In the genomic region with DNA sequence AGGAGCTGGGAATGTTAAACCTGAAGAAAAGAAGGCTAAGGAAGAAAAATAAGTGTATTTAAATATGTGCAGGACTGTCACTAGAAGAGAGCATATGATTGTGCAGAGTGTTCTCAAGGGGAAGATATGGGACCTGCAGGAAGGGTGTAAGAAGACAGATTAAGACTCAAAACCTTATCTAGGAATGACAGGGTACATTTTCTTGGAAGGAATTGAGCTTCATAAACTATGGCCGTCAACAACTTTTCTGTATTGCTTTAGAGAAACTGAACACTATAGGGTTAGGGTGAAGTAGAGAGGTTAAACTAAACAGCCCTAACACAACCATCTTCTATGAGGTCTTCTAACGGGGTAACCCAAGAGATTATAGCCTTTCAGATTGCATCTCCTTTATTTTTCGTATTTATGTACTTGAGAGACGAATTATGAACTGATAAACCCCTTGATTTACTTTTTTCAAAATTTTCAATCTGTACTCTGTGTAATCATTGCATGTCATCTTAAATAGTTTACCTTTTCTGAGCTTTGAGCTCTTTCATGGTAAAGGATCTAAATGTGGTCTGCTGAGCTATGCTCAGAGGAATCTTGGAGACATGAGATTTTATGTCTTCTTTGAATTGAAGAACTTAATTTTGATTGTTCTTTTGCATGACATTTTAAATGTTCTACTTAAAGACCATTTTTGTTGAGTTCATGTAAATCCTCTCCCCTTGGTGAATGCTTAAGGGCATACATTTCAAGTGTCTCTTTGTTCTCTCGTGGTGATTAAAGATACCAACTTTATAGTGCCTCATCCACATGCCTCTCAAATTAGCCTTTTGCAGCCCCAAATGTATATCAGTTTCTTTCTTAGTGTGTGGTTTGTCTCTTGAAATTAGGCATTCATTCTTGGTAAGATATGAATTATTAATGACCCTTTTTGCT, we compare ENCODE assay signal across 1 cellular context.
A peak's percentile ranks its signal among the peaks of the same experiment; 100 is the strongest.
TF ChIP-seq lines count a peak whose summit lies in the region.

No MANE protein-coding gene starts in this region.

TF ChIP-seq in K562, 482 proteins besides CTCF, POLR2A, EP300 and RAD21 (continued from another document and continues in another):
- TF ChIP-seq ATF1 (CRISPR knock-in tag; IDR thresholded peaks at IDR 0.05): no peak
- TF ChIP-seq ATF1 (tag; IDR thresholded peaks at IDR 0.05): peak; percentile 32; the same call in 1 of the 2 replicates
- TF ChIP-seq ZNF780A (CRISPR knock-in tag; IDR thresholded peaks at IDR 0.05): no peak
- TF ChIP-seq, protein P1, sequence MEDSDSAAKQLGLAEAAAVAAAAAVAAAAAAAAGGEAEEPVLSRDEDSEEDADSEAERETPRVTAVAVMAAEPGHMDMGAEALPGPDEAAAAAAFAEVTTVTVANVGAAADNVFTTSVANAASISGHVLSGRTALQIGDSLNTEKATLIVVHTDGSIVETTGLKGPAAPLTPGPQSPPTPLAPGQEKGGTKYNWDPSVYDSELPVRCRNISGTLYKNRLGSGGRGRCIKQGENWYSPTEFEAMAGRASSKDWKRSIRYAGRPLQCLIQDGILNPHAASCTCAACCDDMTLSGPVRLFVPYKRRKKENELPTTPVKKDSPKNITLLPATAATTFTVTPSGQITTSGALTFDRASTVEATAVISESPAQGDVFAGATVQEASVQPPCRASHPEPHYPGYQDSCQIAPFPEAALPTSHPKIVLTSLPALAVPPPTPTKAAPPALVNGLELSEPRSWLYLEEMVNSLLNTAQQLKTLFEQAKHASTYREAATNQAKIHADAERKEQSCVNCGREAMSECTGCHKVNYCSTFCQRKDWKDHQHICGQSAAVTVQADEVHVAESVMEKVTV (CRISPR knock-in tag; IDR thresholded peaks at IDR 0.05): no peak
- TF ChIP-seq TOE1 (IDR thresholded peaks at IDR 0.05; ENCODE audit: borderline replicate concordance): peak; percentile 50; the same call in 1 of the 2 replicates
- no peak for TF ChIP-seq TOE1 (CRISPR knock-in tag; IDR thresholded peaks at IDR 0.05; ENCODE audit: borderline replicate concordance, low read depth)
- TF ChIP-seq MAFF (IDR thresholded peaks at IDR 0.05; ENCODE audit: low read length): no peak
- peak; percentile 97 for TF ChIP-seq MEIS2 (IDR thresholded peaks at IDR 0.05; ENCODE audit: partially characterized antibody)
- TF ChIP-seq TCF7L2 (IDR thresholded peaks at IDR 0.05; ENCODE audit: low read depth, low read length): no peak
- TF ChIP-seq ZNF644 (tag; IDR thresholded peaks at IDR 0.05; ENCODE audit: low read depth): no peak
- TF ChIP-seq ZNF75A (CRISPR knock-in tag; IDR thresholded peaks at IDR 0.05): no peak
- TF ChIP-seq SIRT6 (IDR thresholded peaks at IDR 0.05; ENCODE audit: low read depth, low read length): no peak
- TF ChIP-seq E2F3 (CRISPR knock-in tag; IDR thresholded peaks at IDR 0.05): no peak
- no peak for TF ChIP-seq KAT8 (IDR thresholded peaks at IDR 0.05; ENCODE audit: low read depth)
- TF ChIP-seq PCBP2 (IDR thresholded peaks at IDR 0.05; ENCODE audit: low read depth, low read length, poor library complexity, severe bottlenecking): no peak
- TF ChIP-seq, protein P2, sequence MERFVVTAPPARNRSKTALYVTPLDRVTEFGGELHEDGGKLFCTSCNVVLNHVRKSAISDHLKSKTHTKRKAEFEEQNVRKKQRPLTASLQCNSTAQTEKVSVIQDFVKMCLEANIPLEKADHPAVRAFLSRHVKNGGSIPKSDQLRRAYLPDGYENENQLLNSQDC (CRISPR knock-in tag; IDR thresholded peaks at IDR 0.05): 0 out of 2 replicates have a peak, but pooled peaks have one; percentile 24
- TF ChIP-seq NFIC (IDR thresholded peaks at IDR 0.05): peak; percentile 90
- TF ChIP-seq, protein P3, sequence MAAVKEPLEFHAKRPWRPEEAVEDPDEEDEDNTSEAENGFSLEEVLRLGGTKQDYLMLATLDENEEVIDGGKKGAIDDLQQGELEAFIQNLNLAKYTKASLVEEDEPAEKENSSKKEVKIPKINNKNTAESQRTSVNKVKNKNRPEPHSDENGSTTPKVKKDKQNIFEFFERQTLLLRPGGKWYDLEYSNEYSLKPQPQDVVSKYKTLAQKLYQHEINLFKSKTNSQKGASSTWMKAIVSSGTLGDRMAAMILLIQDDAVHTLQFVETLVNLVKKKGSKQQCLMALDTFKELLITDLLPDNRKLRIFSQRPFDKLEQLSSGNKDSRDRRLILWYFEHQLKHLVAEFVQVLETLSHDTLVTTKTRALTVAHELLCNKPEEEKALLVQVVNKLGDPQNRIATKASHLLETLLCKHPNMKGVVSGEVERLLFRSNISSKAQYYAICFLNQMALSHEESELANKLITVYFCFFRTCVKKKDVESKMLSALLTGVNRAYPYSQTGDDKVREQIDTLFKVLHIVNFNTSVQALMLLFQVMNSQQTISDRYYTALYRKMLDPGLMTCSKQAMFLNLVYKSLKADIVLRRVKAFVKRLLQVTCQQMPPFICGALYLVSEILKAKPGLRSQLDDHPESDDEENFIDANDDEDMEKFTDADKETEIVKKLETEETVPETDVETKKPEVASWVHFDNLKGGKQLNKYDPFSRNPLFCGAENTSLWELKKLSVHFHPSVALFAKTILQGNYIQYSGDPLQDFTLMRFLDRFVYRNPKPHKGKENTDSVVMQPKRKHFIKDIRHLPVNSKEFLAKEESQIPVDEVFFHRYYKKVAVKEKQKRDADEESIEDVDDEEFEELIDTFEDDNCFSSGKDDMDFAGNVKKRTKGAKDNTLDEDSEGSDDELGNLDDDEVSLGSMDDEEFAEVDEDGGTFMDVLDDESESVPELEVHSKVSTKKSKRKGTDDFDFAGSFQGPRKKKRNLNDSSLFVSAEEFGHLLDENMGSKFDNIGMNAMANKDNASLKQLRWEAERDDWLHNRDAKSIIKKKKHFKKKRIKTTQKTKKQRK (IDR thresholded peaks at IDR 0.05; ENCODE audit: borderline replicate concordance, low read depth, low read length): no peak
- TF ChIP-seq SREBF2 (CRISPR knock-in tag; IDR thresholded peaks at IDR 0.05): no peak
- TF ChIP-seq NCOA1 (IDR thresholded peaks at IDR 0.05; ENCODE audit: low read depth): peak; percentile 83; the same call in 1 of the 2 replicates
- no peak for TF ChIP-seq HDAC6 (IDR thresholded peaks at IDR 0.05; ENCODE audit: low read depth, low read length)
- TF ChIP-seq, protein P4, sequence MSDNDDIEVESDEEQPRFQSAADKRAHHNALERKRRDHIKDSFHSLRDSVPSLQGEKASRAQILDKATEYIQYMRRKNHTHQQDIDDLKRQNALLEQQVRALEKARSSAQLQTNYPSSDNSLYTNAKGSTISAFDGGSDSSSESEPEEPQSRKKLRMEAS (CRISPR knock-in tag; IDR thresholded peaks at IDR 0.05): no peak
- TF ChIP-seq FOXA1 (IDR thresholded peaks at IDR 0.05; ENCODE audit: borderline replicate concordance): no peak
- TF ChIP-seq, protein P5, sequence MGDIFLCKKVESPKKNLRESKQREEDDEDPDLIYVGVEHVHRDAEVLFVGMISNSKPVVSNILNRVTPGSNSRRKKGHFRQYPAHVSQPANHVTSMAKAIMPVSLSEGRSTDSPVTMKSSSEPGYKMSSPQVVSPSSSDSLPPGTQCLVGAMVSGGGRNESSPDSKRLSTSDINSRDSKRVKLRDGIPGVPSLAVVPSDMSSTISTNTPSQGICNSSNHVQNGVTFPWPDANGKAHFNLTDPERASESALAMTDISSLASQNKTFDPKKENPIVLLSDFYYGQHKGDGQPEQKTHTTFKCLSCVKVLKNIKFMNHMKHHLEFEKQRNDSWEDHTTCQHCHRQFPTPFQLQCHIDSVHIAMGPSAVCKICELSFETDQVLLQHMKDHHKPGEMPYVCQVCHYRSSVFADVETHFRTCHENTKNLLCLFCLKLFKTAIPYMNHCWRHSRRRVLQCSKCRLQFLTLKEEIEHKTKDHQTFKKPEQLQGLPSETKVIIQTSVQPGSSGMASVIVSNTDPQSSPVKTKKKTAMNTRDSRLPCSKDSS (IDR thresholded peaks at IDR 0.05; ENCODE audit: low read depth, partially characterized antibody): no peak
- TF ChIP-seq ZC3H11A (IDR thresholded peaks at IDR 0.05; ENCODE audit: low read depth, low read length): no peak
- peak; percentile 59 for TF ChIP-seq BRD9 (IDR thresholded peaks at IDR 0.05; ENCODE audit: low read depth, partially characterized antibody)
- no peak for TF ChIP-seq STAG1 (CRISPR knock-in tag; IDR thresholded peaks at IDR 0.05; ENCODE audit: borderline replicate concordance)
- no peak for TF ChIP-seq CAMTA2 (CRISPR knock-in tag; conservative IDR thresholded peaks at IDR 0.05)
- peak; percentile 76; the same call in 1 of the 2 replicates for TF ChIP-seq ZNF589 (CRISPR knock-in tag; IDR thresholded peaks at IDR 0.05; ENCODE audit: low read depth)
- no peak for TF ChIP-seq ZNF830 (CRISPR knock-in tag; IDR thresholded peaks at IDR 0.05)
- TF ChIP-seq JUN (IDR thresholded peaks at IDR 0.05; ENCODE audit: borderline replicate concordance, low read depth, low read length): no peak
- no peak for TF ChIP-seq JUN (CRISPR knock-in tag; IDR thresholded peaks at IDR 0.05; ENCODE audit: borderline replicate concordance)
- TF ChIP-seq RNF2 (IDR thresholded peaks at IDR 0.05): peak; percentile 75; the same call in 1 of the 2 replicates
- TF ChIP-seq SAFB (IDR thresholded peaks at IDR 0.05; ENCODE audit: borderline replicate concordance, low read depth, low read length): no peak
- TF ChIP-seq, protein P6, sequence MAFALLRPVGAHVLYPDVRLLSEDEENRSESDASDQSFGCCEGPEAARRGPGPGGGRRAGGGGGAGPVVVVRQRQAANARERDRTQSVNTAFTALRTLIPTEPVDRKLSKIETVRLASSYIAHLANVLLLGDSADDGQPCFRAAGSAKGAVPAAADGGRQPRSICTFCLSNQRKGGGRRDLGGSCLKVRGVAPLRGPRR (CRISPR knock-in tag; IDR thresholded peaks at IDR 0.05): no peak
- peak; percentile 89 to 96; a peak in 3 of 4 replicates for TF ChIP-seq ARNT (IDR thresholded peaks at IDR 0.05)
- TF ChIP-seq NFATC3 (IDR thresholded peaks at IDR 0.05): peak; percentile 44; the same call in 1 of the 2 replicates
- TF ChIP-seq GATAD2A (IDR thresholded peaks at IDR 0.05): no peak
- TF ChIP-seq SMARCA4 (IDR thresholded peaks at IDR 0.05): peak; percentile 97
- no peak for TF ChIP-seq MAZ (CRISPR knock-in tag; conservative IDR thresholded peaks at IDR 0.05 in 1 of 2, IDR thresholded peaks at IDR 0.05 in 1 of 2)
- no peak for TF ChIP-seq L3MBTL2 (IDR thresholded peaks at IDR 0.05)
- TF ChIP-seq, protein P7, sequence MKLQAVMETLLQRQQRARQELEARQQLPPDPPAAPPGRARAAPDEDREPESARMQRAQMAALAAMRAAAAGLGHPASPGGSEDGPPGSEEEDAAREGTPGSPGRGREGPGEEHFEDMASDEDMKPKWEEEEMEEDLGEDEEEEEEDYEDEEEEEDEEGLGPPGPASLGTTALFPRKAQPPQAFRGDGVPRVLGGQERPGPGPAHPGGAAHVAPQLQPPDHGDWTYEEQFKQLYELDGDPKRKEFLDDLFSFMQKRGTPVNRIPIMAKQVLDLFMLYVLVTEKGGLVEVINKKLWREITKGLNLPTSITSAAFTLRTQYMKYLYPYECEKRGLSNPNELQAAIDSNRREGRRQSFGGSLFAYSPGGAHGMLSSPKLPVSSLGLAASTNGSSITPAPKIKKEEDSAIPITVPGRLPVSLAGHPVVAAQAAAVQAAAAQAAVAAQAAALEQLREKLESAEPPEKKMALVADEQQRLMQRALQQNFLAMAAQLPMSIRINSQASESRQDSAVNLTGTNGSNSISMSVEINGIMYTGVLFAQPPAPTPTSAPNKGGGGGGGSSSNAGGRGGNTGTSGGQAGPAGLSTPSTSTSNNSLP (IDR thresholded peaks at IDR 0.05; ENCODE audit: borderline replicate concordance, low read depth, low read length): peak; percentile 78; the same call in 1 of the 2 replicates
- TF ChIP-seq, protein P8, sequence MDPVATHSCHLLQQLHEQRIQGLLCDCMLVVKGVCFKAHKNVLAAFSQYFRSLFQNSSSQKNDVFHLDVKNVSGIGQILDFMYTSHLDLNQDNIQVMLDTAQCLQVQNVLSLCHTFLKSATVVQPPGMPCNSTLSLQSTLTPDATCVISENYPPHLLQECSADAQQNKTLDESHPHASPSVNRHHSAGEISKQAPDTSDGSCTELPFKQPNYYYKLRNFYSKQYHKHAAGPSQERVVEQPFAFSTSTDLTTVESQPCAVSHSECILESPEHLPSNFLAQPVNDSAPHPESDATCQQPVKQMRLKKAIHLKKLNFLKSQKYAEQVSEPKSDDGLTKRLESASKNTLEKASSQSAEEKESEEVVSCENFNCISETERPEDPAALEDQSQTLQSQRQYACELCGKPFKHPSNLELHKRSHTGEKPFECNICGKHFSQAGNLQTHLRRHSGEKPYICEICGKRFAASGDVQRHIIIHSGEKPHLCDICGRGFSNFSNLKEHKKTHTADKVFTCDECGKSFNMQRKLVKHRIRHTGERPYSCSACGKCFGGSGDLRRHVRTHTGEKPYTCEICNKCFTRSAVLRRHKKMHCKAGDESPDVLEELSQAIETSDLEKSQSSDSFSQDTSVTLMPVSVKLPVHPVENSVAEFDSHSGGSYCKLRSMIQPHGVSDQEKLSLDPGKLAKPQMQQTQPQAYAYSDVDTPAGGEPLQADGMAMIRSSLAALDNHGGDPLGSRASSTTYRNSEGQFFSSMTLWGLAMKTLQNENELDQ (CRISPR knock-in tag; IDR thresholded peaks at IDR 0.05; ENCODE audit: borderline replicate concordance): no peak
- TF ChIP-seq ZNF668 (CRISPR knock-in tag; IDR thresholded peaks at IDR 0.05): no peak
- TF ChIP-seq, protein P9, sequence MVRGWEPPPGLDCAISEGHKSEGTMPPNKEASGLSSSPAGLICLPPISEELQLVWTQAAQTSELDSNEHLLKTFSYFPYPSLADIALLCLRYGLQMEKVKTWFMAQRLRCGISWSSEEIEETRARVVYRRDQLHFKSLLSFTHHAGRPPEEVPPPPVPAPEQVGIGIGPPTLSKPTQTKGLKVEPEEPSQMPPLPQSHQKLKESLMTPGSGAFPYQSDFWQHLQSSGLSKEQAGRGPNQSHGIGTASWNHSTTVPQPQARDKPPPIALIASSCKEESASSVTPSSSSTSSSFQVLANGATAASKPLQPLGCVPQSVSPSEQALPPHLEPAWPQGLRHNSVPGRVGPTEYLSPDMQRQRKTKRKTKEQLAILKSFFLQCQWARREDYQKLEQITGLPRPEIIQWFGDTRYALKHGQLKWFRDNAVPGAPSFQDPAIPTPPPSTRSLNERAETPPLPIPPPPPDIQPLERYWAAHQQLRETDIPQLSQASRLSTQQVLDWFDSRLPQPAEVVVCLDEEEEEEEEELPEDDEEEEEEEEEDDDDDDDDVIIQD (CRISPR knock-in tag; IDR thresholded peaks at IDR 0.05): no peak
- no peak for TF ChIP-seq PYGO2 (tag; IDR thresholded peaks at IDR 0.05)
- no peak for TF ChIP-seq SIN3B (IDR thresholded peaks at IDR 0.05; ENCODE audit: low read depth)
- TF ChIP-seq EP400 (IDR thresholded peaks at IDR 0.05): no peak
- TF ChIP-seq TRIM24 (IDR thresholded peaks at IDR 0.05): peak; percentile 90 to 92
- TF ChIP-seq KHSRP (IDR thresholded peaks at IDR 0.05): peak; percentile 82
- TF ChIP-seq CBX5 (IDR thresholded peaks at IDR 0.05; ENCODE audit: borderline replicate concordance, low read depth): no peak
- no peak for TF ChIP-seq NFXL1 (CRISPR knock-in tag; IDR thresholded peaks at IDR 0.05)
- TF ChIP-seq TRIM28 (IDR thresholded peaks at IDR 0.05): no peak
- TF ChIP-seq, protein P10, sequence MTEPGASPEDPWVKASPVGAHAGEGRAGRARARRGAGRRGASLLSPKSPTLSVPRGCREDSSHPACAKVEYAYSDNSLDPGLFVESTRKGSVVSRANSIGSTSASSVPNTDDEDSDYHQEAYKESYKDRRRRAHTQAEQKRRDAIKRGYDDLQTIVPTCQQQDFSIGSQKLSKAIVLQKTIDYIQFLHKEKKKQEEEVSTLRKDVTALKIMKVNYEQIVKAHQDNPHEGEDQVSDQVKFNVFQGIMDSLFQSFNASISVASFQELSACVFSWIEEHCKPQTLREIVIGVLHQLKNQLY (CRISPR knock-in tag; conservative IDR thresholded peaks at IDR 0.05): no peak
- peak; percentile 57 for TF ChIP-seq CXXC5 (CRISPR knock-in tag; IDR thresholded peaks at IDR 0.05)
- peak; percentile 12 to 13; a peak in 1 of 4 replicates for TF ChIP-seq NRF1 (conservative IDR thresholded peaks at IDR 0.05 in 1 of 2, IDR thresholded peaks at IDR 0.05 in 1 of 2)
